29 cellular contexts compared by ENCODE assay signal in genomic region chr1:116062201-116062600, GRCh38. TPM values are rescaled to one million over a fixed set of nuclear protein-coding genes. Genes with fewer than 3 reads are reported as not detected.
"Had no signal": no experiment of that assay in that cellular context is flagged by ENCODE, and none has a peak within 500 bp of the region (broad histone marks: within the 10 kb centered on the region; RNA-seq: fewer than 3 reads in every experiment).

No MANE protein-coding gene starts in this region.

- DNase-seq: activated CD4-positive, alpha-beta memory T cell treated with anti-CD3 and anti-CD28 coated beads for 36 hours; activated CD4-positive, alpha-beta T cell treated with anti-CD3 and anti-CD28 coated beads for 36 hours; activated CD4-positive, alpha-beta T cell treated with anti-CD3 and anti-CD28 coated beads, Interleukin-2, amount 10 ng/mL, durations not matched to agents 24 days and 14 days; activated CD4-positive, CD25-positive, alpha-beta regulatory T cell; activated CD4-positive, CD25-positive, alpha-beta regulatory T cell treated with anti-CD3 and anti-CD28 coated beads, Interleukin-2, amount 50 U/mL, for 72 hours; activated CD8-positive, alpha-beta memory T cell treated with anti-CD3 and anti-CD28 coated beads, Interleukin-2, amount 10 ng/mL, durations not matched to agents 7 days and 5 days; activated CD8-positive, alpha-beta memory T cell treated with anti-CD3 and anti-CD28 coated beads, Interleukin-2, amount 50 U/mL, for 4 hours; activated CD8-positive, alpha-beta T cell treated with anti-CD3 and anti-CD28 coated beads, Interleukin-2, amount 10 ng/mL, durations not matched to agents 7 days and 5 days; activated effector memory CD4-positive, alpha-beta T cell treated with anti-CD3 and anti-CD28 coated beads, Interleukin-2, amount 50 U/mL, for 16 hours; activated naive CD4-positive, alpha-beta T cell treated with anti-CD3 and anti-CD28 coated beads for 36 hours; activated naive CD8-positive, alpha-beta T cell treated with anti-CD3 and anti-CD28 coated beads for 36 hours; activated naive CD8-positive, alpha-beta T cell treated with anti-CD3 and anti-CD28 coated beads, Interleukin-2, amount 50 U/mL, for 24 hours; activated T-cell treated with anti-CD3 and anti-CD28 coated beads, Interleukin-2, amount 50 U/mL, for 1 hour; activated T-cell treated with anti-CD3 and anti-CD28 coated beads, Interleukin-2, amount 50 U/mL, for 48 hours; adrenal gland; dorsolateral prefrontal cortex; effector memory CD4-positive, alpha-beta T cell; endodermal cell; erythroblast; head of caudate nucleus; T-helper 2 cell had no signal

- H3K9me3 ChIP-seq: esophagus muscularis mucosa had no signal

- H3K4me1 ChIP-seq: adrenal gland, ascending aorta, esophagus muscularis mucosa had no signal

- H3K27me3 ChIP-seq: adrenal gland, ascending aorta, dorsolateral prefrontal cortex, esophagus muscularis mucosa had no signal

- H3K4me3 ChIP-seq: adrenal gland, ascending aorta, coronary artery, dorsolateral prefrontal cortex, esophagus muscularis mucosa had no signal

- ATAC-seq: activated CD4-positive, alpha-beta T cell treated with anti-CD3 and anti-CD28 coated beads for 36 hours; activated CD8-positive, alpha-beta memory T cell treated with anti-CD3 and anti-CD28 coated beads, Interleukin-2, amount 10 ng/mL, durations not matched to agents 7 days and 5 days; activated CD8-positive, alpha-beta T cell treated with anti-CD3 and anti-CD28 coated beads, Interleukin-2, amount 10 ng/mL, durations not matched to agents 7 days and 5 days; activated naive CD8-positive, alpha-beta T cell treated with anti-CD3 and anti-CD28 coated beads, Interleukin-2, amount 50 U/mL, for 24 hours had no signal

- H3K27ac ChIP-seq: adrenal gland, ascending aorta, coronary artery, esophagus muscularis mucosa had no signal

RNA-seq across cellular contexts. Expression of gene MAB21L3, which starts 49.0 kb away (rescaled TPM):
- total RNA-seq: activated CD4-positive, alpha-beta memory T cell treated with anti-CD3 and anti-CD28 coated beads for 36 hours; activated CD4-positive, alpha-beta T cell treated with anti-CD3 and anti-CD28 coated beads for 36 hours; activated CD4-positive, alpha-beta T cell treated with anti-CD3 and anti-CD28 coated beads, Interleukin-2, amount 10 ng/mL, durations not matched to agents 24 days and 14 days; activated CD8-positive, alpha-beta memory T cell treated with anti-CD3 and anti-CD28 coated beads for 36 hours; activated CD8-positive, alpha-beta memory T cell treated with anti-CD3 and anti-CD28 coated beads, Interleukin-2, amount 10 ng/mL, durations not matched to agents 7 days and 5 days; activated CD8-positive, alpha-beta T cell treated with anti-CD3 and anti-CD28 coated beads, Interleukin-2, amount 10 ng/mL, durations not matched to agents 7 days and 5 days; activated naive CD4-positive, alpha-beta T cell treated with anti-CD3 and anti-CD28 coated beads for 36 hours; activated T-helper 1 cell treated with anti-CD3 and anti-CD28 coated beads, Interleukin-12 subunit alpha, Interleukin-12 subunit beta, Interleukin-2, Interleukin-4 antibody, amounts not matched to agents 30 ng/mL and 10 ng/mL and 1 ng/mL, durations not matched to agents 14 hours and 24 hours and 36 hours; activated T-helper 2 cell treated with anti-CD3 and anti-CD28 coated beads, Interferon-gamma antibody, Interleukin-2, Interleukin-4, amounts not matched to agents 10 μg/mL and 5 μg/mL and 100 μg/mL, durations not matched to agents 14 hours and 24 hours and 36 hours; ascending aorta; cardiac septum; T-helper 1 cell treated with Interleukin-12 subunit alpha and Interleukin-12 subunit beta and Interleukin-4 antibody, amounts not matched to agents 30 ng/mL and 1 ng/mL, for 36 hours had no signal
